In the genomic region with DNA sequence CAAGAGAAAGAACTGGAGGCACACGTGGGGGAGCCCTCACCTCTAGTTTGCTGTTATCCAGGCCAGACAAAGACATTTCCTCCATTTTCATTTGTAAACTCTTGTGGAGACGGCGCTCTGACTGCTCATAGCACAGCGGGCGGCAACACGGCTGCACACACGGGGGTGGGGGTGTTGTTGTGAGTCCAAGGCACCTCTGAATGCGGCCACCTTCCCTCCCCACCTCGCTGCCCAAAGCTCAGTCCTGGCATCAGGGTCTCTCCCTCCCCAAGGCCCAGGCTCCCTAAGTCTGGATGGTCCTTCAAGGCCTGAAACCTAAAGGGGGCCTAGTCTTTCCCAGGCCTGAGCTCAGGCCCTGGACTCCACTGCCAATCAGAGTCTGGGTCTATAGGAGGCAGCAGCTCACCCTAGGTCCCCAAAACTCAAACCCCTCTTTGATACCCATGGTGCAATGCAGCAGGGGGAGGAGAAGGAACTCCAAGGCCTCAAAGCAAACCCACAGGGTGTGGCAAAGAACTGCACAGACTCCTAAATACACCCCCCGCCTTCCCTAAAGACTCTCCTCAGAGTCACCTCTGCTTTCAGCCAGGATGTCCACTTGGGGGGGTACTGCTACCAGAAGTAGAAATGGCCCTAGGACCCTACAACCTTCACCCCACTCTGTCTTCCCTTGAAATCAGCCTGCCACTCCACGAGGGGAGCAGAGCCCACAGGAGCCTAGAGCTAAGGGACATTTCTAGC, we compare ENCODE assay signal across 8 cellular contexts. TPM values are rescaled to one million over a fixed set of nuclear protein-coding genes. Genes with fewer than 3 reads are reported as not detected.
DNase-seq lines count a peak whose midpoint lies in the region; ATAC-seq and TF ChIP-seq lines count a peak whose summit lies in the region.

No MANE protein-coding gene starts in this region.

- DNase-seq in stimulated activated CD4-positive, alpha-beta T cell treated with anti-CD3 and anti-CD28 coated beads, Interleukin-1b, Interleukin-23, amount 100 ng/mL, for 48 hours: peak; percentile 47
- no peak for DNase-seq in stimulated activated CD4-positive, alpha-beta T cell treated with anti-CD3 and anti-CD28 coated beads, Interleukin-12 subunit alpha, Interleukin-12 subunit beta, amount 100 ng/mL, for 4 hours
- DNase-seq in PC-9: peak; percentile 47 to 49
- no peak for DNase-seq in astrocyte of the cerebellum (ENCODE audit: low read depth)
- DNase-seq in inferior parietal cortex (ENCODE audit: extremely low spot score): peak; percentile 40

- peaks cover 7% of the 10 kb centered on the region for H3K36me3 ChIP-seq in PC-9 (ENCODE audit: low read depth)

- H3K4me2 ChIP-seq in PC-9: peak overlapping the region; percentile 81

- no peaks in the 10 kb centered on the region for H3K9me3 Mint-ChIP-seq in stimulated activated naive CD8-positive, alpha-beta T cell treated with anti-CD3 and anti-CD28 coated beads, Interleukin-15, Interleukin-2, amounts not matched to agents 100 ng/mL and 50 ng/mL, for 24 hours

- H3K27ac ChIP-seq in PC-9: peak overlapping the region; percentile 64

- peak overlapping the region; percentile 92 for H3K4me3 ChIP-seq in PC-9
- H3K4me3 ChIP-seq in astrocyte of the cerebellum (ENCODE audit: low read depth, low read length): peak overlapping the region; percentile 76

- peaks cover 26% of the 10 kb centered on the region for H3K4me1 Mint-ChIP-seq in stimulated activated naive CD8-positive, alpha-beta T cell treated with anti-CD3 and anti-CD28 coated beads, Interleukin-15, Interleukin-2, amounts not matched to agents 100 ng/mL and 50 ng/mL, for 24 hours (ENCODE audit: low read depth)

- H3K9me3 ChIP-seq in PC-9 (ENCODE audit: insufficient read depth, low read depth): no peaks in the 10 kb centered on the region

- peaks cover 36% of the 10 kb centered on the region for H3F3A ChIP-seq in PC-9 (ENCODE audit: insufficient read depth, low read depth)

- no peaks in the 10 kb centered on the region for H3K27me3 ChIP-seq in PC-9 (ENCODE audit: insufficient read depth, low read depth)

- intact Hi-C loops in PC-9 (cut with micrococcal nuclease; ENCODE audit: unreplicated experiment): loop anchor here (1.0 kb wide), 2 partner anchors 11 to 127 kb away; no protein-coding TSS in a partner anchor

- H3K4me3 Mint-ChIP-seq in stimulated activated naive CD8-positive, alpha-beta T cell treated with anti-CD3 and anti-CD28 coated beads, Interleukin-15, Interleukin-2, amounts not matched to agents 100 ng/mL and 50 ng/mL, for 24 hours: peak overlapping the region; percentile 84

- H3K4me1 ChIP-seq in PC-9 (replicated peaks; ENCODE audit: insufficient read depth): peaks cover 21% of the 10 kb centered on the region

- H3K27ac Mint-ChIP-seq in stimulated activated naive CD8-positive, alpha-beta T cell treated with anti-CD3 and anti-CD28 coated beads, Interleukin-15, Interleukin-2, amounts not matched to agents 100 ng/mL and 50 ng/mL, for 24 hours: peak overlapping the region; percentile 79

- CTCF ChIA-PET in PC-9 (lab: Charles Lee): interaction anchor here (0.6 to 1.2 kb wide), 2 partner anchors 12 to 624 kb away, joined by 3 to 8 read pairs; a partner anchor contains a TSS

- no peaks in the 10 kb centered on the region for H3K27me3 Mint-ChIP-seq in stimulated activated naive CD8-positive, alpha-beta T cell treated with anti-CD3 and anti-CD28 coated beads, Interleukin-15, Interleukin-2, amounts not matched to agents 100 ng/mL and 50 ng/mL, for 24 hours

- TF ChIP-seq CTCF in PC-9 (conservative IDR thresholded peaks at IDR 0.05) (peak; percentile 39; the same call in 1 of the 2 replicates), astrocyte of the cerebellum (IDR thresholded peaks at IDR 0.05; ENCODE audit: low read depth, low read length, missing control alignments) (peak; percentile 18)

- H3K36me3 Mint-ChIP-seq in stimulated activated naive CD8-positive, alpha-beta T cell treated with anti-CD3 and anti-CD28 coated beads, Interleukin-15, Interleukin-2, amounts not matched to agents 100 ng/mL and 50 ng/mL, for 24 hours (ENCODE audit: low read depth): peaks cover 33% of the 10 kb centered on the region

- H3K79me2 ChIP-seq in PC-9 (ENCODE audit: low read depth): peaks cover 45% of the 10 kb centered on the region

- POLR2A ChIA-PET in PC-9 (lab: Charles Lee; ENCODE audit: unreplicated experiment): interaction anchor here (0.9 to 1.0 kb wide), 2 partner anchors 9 to 12 kb away, joined by 4 read pairs; a partner anchor contains a TSS

- no peaks in the 10 kb centered on the region for H3K9me2 ChIP-seq in PC-9 (ENCODE audit: insufficient read depth)

- ATAC-seq in GM19035 (IDR thresholded peaks at IDR 0.05; ENCODE audit: unreplicated experiment) (no peak), GM21717 (IDR thresholded peaks at IDR 0.05; ENCODE audit: unreplicated experiment) (no peak)

- in situ Hi-C loops in astrocyte of the cerebellum (cut with HindIII; ENCODE audit: low sequenced_read_pairs): no loop called here

- BruUV-seq in PC-9 (replicated peaks; lab: Mats Ljungman, UMichigan): TSS peak; percentile 54

- peaks cover 8% of the 10 kb centered on the region for H4K20me1 ChIP-seq in PC-9 (ENCODE audit: insufficient read depth)

- 0 out of 2 replicates have a peak overlapping the region, but pooled peaks have one; percentile 71 for H2AFZ ChIP-seq in PC-9

RNA-seq across cellular contexts. Expression of a gene that starts 1.5 kb away (rescaled TPM):
- total RNA-seq in PC-9 (2021): 59.3 and 87.4 TPM in 2 replicates

RNA-seq across cellular contexts. Expression of a gene that starts 11.4 kb away (rescaled TPM):
- 39.2 and 45.5 TPM in 2 replicates for total RNA-seq in PC-9 (2021)

RNA-seq across cellular contexts. Expression of a gene that starts 21.3 kb away (rescaled TPM):
- 59.6 and 61.7 TPM in 2 replicates for total RNA-seq in PC-9 (2021)

RNA-seq across cellular contexts. Expression of a gene that starts 27.6 kb away (rescaled TPM):
- not detected in 2 replicates for total RNA-seq in PC-9 (2021)

RNA-seq across cellular contexts. Expression of a gene that starts 56.4 kb away (rescaled TPM):
- total RNA-seq in PC-9 (2021): 14.5 and 15.7 TPM in 2 replicates

Comparison
In these comparisons a context has a peak if more than half of its experiments do, and no peak if none do; other contexts are left out.
1. DNase-seq: peak in stimulated activated CD4-positive, alpha-beta T cell treated with anti-CD3 and anti-CD28 coated beads, Interleukin-1b, Interleukin-23, amount 100 ng/mL, for 48 hours (single experiment), PC-9 (2 of 2) and inferior parietal cortex (single experiment); none in stimulated activated CD4-positive, alpha-beta T cell treated with anti-CD3 and anti-CD28 coated beads, Interleukin-12 subunit alpha, Interleukin-12 subunit beta, amount 100 ng/mL, for 4 hours (single experiment) and astrocyte of the cerebellum (single experiment).